In the genomic region with DNA sequence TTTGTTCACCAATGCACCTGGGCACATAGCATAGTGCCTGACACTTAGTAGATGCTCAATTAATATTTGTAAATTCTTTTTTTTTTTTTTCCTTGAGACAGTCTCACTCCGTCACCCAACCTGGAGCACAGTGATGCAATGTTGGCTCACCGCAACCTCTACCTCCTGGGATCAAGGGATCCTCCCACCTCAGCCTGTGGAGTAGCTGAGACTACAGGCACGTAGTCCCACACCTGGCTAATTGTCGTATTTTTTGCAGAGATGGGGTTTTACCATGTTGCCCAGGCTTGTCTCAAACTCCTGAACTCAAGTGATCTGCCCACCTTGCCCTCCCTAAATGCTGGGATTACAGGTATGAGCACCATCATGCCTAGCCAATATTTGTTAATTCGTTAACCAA, we compare ENCODE assay signal across 24 cellular contexts. TPM values are rescaled to one million over a fixed set of nuclear protein-coding genes. Genes with fewer than 3 reads are reported as not detected.
DNase-seq lines count a peak whose midpoint lies in the region; ATAC-seq and TF ChIP-seq lines count a peak whose summit lies in the region.
"Had no signal": no experiment of that assay in that cellular context is flagged by ENCODE, and none has a peak within 500 bp of the region (broad histone marks: within the 10 kb centered on the region; RNA-seq: fewer than 3 reads in every experiment).

No MANE protein-coding gene starts in this region.

- H3K27ac ChIP-seq in IMR-90 (ENCODE audit: insufficient read depth, low read length) (no peak overlapping the region), neutrophil (peak overlapping the region; percentile 97), ascending aorta (no peak overlapping the region)
- H3K27ac ChIP-seq: BLaER1 had no signal

- H3K79me1 ChIP-seq in IMR-90 (ENCODE audit: low read depth in 1 of 2, low read length in 2 of 2) = no peaks in the 10 kb centered on the region

- H3K9me1 ChIP-seq in IMR-90 (ENCODE audit: insufficient read depth, low read length) = 0 out of 2 replicates have a peak, but pooled peaks cover 2% of the 10 kb centered on the region

- H3K23ac ChIP-seq in IMR-90 (ENCODE audit: low read depth, low read length) = no peak overlapping the region

- H3K9ac ChIP-seq in IMR-90 (ENCODE audit: low read depth, low read length) = no peak overlapping the region
- H3K9ac ChIP-seq: BLaER1, SK-N-SH had no signal

- DNase-seq in activated CD8-positive, alpha-beta memory T cell treated with anti-CD3 and anti-CD28 coated beads for 24 hours = peak; percentile 21
- no peak for DNase-seq in activated CD8-positive, alpha-beta memory T cell treated with anti-CD3 and anti-CD28 coated beads, Interleukin-2, amount 50 U/mL, for 48 hours
- no peak for DNase-seq in IMR-90
- peak; percentile 84 for DNase-seq in epithelial cell of esophagus (ENCODE audit: low read depth)
- DNase-seq in activated CD4-positive, CD25-positive, alpha-beta regulatory T cell treated with anti-CD3 and anti-CD28 coated beads, Interleukin-2, amount 50 U/mL, for 72 hours = no peak
- DNase-seq in NCI-H2171 treated with DMSO at 0.1 percent for 48 hours (lab: John Stamatoyannopoulos, UW) = no peak
- DNase-seq in ascending aorta (ENCODE audit: low spot score in 2 of 2) = no peak
- DNase-seq: CD4-positive, alpha-beta T cell; EL; GDM1; KG1; MM.1S; NCI-H187; NCI-H2081 treated with DMSO at 0.1 percent for 48 hours; NCI-H446; NCI-H526; NCI-H82; NK-92 treated with Interleukin-12 subunit alpha and Interleukin-12 subunit beta, amount 100 ng/mL, for 24 hours; PC-3; SK-N-SH; SW 1271 had no signal

- H3K18ac ChIP-seq in IMR-90 (ENCODE audit: low read depth, low read length) = no peak overlapping the region

- H2BK5ac ChIP-seq in IMR-90 (ENCODE audit: low read depth, low read length, poor library complexity, severe bottlenecking) = no peak overlapping the region

- no peak overlapping the region for H3K56ac ChIP-seq in IMR-90 (ENCODE audit: extremely low read depth, insufficient read depth, low read length)

- H3K36me3 ChIP-seq in IMR-90 (ENCODE audit: control insufficient read depth, insufficient read depth, low read length) (no peaks in the 10 kb centered on the region), neutrophil (no peaks in the 10 kb centered on the region), ascending aorta (no peaks in the 10 kb centered on the region)
- H3K36me3 ChIP-seq: BLaER1 had no signal

- dilution Hi-C loops in IMR-90 (cut with HindIII; ENCODE audit: low sequenced_read_pairs, unreplicated experiment) = no loop called here

- H4K8ac ChIP-seq in IMR-90 (ENCODE audit: low read depth in 2 of 2, low read length in 2 of 2) = peak overlapping the region in 1 of 2 experiments; percentile 14; a peak in 1 of 4 replicates

- BruUV-seq in IMR-90 (replicated peaks; lab: Mats Ljungman, UMichigan) = no TSS peak

- no CpG with 5 or more reads among the region's 5 CpGs for WGBS in IMR-90 (ENCODE audit: extremely low coverage in 2 of 2, insufficient read length in 1 of 2), 2 experiments

- POLR2A ChIA-PET in IMR-90 (lab: Charles Lee; ENCODE audit: unreplicated experiment) = no interaction called here

- no peak for TF ChIP-seq RAD21 in IMR-90 (IDR thresholded peaks at IDR 0.05; ENCODE audit: low read length)

- ATAC-seq in IMR-90 (ENCODE audit: low read depth) = no peak
- ATAC-seq: GM12878, PC-3 had no signal

- no peak overlapping the region for H3K4me2 ChIP-seq in IMR-90 (ENCODE audit: low read depth, low read length)
- H3K4me2 ChIP-seq: SK-N-SH had no signal

- H2AK9ac ChIP-seq in IMR-90 (replicated peaks; ENCODE audit: low read depth, low read length, poor library complexity) = no peak overlapping the region

- peak overlapping the region; percentile 53 for H3K4ac ChIP-seq in IMR-90 (ENCODE audit: low read depth, low read length)

- no peak overlapping the region for H4K5ac ChIP-seq in IMR-90 (ENCODE audit: low read depth, low read length)

- H3K4me3 ChIP-seq in IMR-90 (ENCODE audit: insufficient read depth, low read depth, low read length) (no peak overlapping the region), epithelial cell of esophagus (ENCODE audit: low read length) (no peak overlapping the region), neutrophil (ENCODE audit: low read depth in 1 of 2, low read length in 1 of 2) (no peak overlapping the region), ascending aorta (no peak overlapping the region)
- H3K4me3 ChIP-seq: BLaER1, GM12878 had no signal

- CTCF ChIA-PET in IMR-90 (lab: Yijun Ruan, JAX) = no interaction called here

- H3K9me3 ChIP-seq in IMR-90 (ENCODE audit: control insufficient read depth, insufficient read depth, low read length) = no peaks in the 10 kb centered on the region
- H3K9me3 ChIP-seq in neutrophil = no peaks in the 10 kb centered on the region
- no peaks in the 10 kb centered on the region for H3K9me3 ChIP-seq in ascending aorta
- H3K9me3 ChIP-seq: BLaER1, SK-N-SH had no signal

- H2BK15ac ChIP-seq in IMR-90 (ENCODE audit: low read depth, low read length) = peak overlapping the region; percentile 20; the same call in 1 of the 3 replicates

- intact Hi-C loops in IMR-90 (cut with micrococcal nuclease) = no loop called here
- intact Hi-C loops in ascending aorta (cut with DNase I) = loop anchor here (2.0 kb wide), 1 partner anchor 23 kb away; a partner anchor contains a TSS

- H4K91ac ChIP-seq in IMR-90 (ENCODE audit: insufficient read depth, low read depth, low read length) = peak overlapping the region; percentile 16; the same call in 1 of the 2 replicates

- in situ Hi-C loops in IMR-90 (cut with MboI; ENCODE audit: low sequenced_read_pairs) = no loop called here

- H3K4me1 ChIP-seq in IMR-90 (ENCODE audit: control insufficient read depth, insufficient read depth, low read length) (no peaks in the 10 kb centered on the region; the same call in 1 of the 2 replicates), neutrophil (ENCODE audit: control insufficient read depth in 1 of 2, insufficient read depth in 1 of 2, low read depth in 1 of 2, low read length in 1 of 2) (peaks cover 27 to 34% of the 10 kb centered on the region in 2 experiments), ascending aorta (peaks cover 3 to 7% of the 10 kb centered on the region in 2 donors)

- H2AK5ac ChIP-seq in IMR-90 (ENCODE audit: low read depth, low read length) = peak overlapping the region; percentile 49

- H2BK120ac ChIP-seq in IMR-90 (ENCODE audit: low read depth, low read length) = peak overlapping the region; percentile 52; the same call in 1 of the 2 replicates

- TF ChIP-seq CTCF in IMR-90 (conservative IDR thresholded peaks at IDR 0.05; ENCODE audit: low read depth, low read length) (no peak), epithelial cell of esophagus (IDR thresholded peaks at IDR 0.05; ENCODE audit: insufficient read depth, low read depth, low read length, missing control alignments) (no peak), neutrophil (IDR thresholded peaks at IDR 0.05) (no peak), ascending aorta (IDR thresholded peaks at IDR 0.05) (no peak)

- H4K20me1 ChIP-seq in IMR-90 (ENCODE audit: insufficient read depth, low read length) = no peaks in the 10 kb centered on the region
- H4K20me1 ChIP-seq: BLaER1 had no signal

- no peak overlapping the region for H3K14ac ChIP-seq in IMR-90 (replicated peaks; ENCODE audit: low read depth, low read length)

- H3K27me3 ChIP-seq in IMR-90 (ENCODE audit: control insufficient read depth, insufficient read depth, low read length) = no peaks in the 10 kb centered on the region
- no peaks in the 10 kb centered on the region for H3K27me3 ChIP-seq in neutrophil
- no peaks in the 10 kb centered on the region for H3K27me3 ChIP-seq in ascending aorta
- H3K27me3 ChIP-seq: BLaER1 had no signal

- TF ChIP-seq POLR2A in IMR-90 (IDR thresholded peaks at IDR 0.05; ENCODE audit: low read depth, low read length) = no peak

- peak overlapping the region; percentile 48; the same call in 1 of the 2 replicates for H2BK20ac ChIP-seq in IMR-90 (ENCODE audit: low read depth, low read length)

- no peak overlapping the region for H2AFZ ChIP-seq in IMR-90 (replicated peaks; ENCODE audit: low read length, poor library complexity)

TF ChIP-seq in IMR-90, 13 proteins besides CTCF, POLR2A, EP300 and RAD21:
- TF ChIP-seq BHLHE40 (IDR thresholded peaks at IDR 0.05; ENCODE audit: low read depth, low read length) (no peak), MAFK (IDR thresholded peaks at IDR 0.05; ENCODE audit: low read depth, low read length) (no peak), MAZ (IDR thresholded peaks at IDR 0.05; ENCODE audit: borderline replicate concordance, low read depth, low read length) (no peak), CHD1 (IDR thresholded peaks at IDR 0.05; ENCODE audit: low read depth, low read length) (no peak), MXI1 (IDR thresholded peaks at IDR 0.05; ENCODE audit: borderline replicate concordance, low read depth, low read length) (no peak), CEBPB (IDR thresholded peaks at IDR 0.05; ENCODE audit: low read depth, low read length) (no peak), SMC3 (IDR thresholded peaks at IDR 0.05; ENCODE audit: low read depth, low read length) (no peak)
- TF ChIP-seq, protein P1, sequence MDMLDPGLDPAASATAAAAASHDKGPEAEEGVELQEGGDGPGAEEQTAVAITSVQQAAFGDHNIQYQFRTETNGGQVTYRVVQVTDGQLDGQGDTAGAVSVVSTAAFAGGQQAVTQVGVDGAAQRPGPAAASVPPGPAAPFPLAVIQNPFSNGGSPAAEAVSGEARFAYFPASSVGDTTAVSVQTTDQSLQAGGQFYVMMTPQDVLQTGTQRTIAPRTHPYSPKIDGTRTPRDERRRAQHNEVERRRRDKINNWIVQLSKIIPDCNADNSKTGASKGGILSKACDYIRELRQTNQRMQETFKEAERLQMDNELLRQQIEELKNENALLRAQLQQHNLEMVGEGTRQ (IDR thresholded peaks at IDR 0.05; ENCODE audit: low read depth, low read length) = no peak
TF ChIP-seq in IMR-90: peak in this region for 0.

RNA-seq across cellular contexts. Expression of a gene that starts 23.2 kb away (rescaled TPM):
- total RNA-seq in IMR-90 (2012; rRNA removed) (21.9 and 23.9 TPM in 2 replicates), ascending aorta (11.6 TPM)
- polyA plus RNA-seq in IMR-90 (2012; rRNA removed) = 14.4 and 16.2 TPM in 2 replicates
- polyA plus RNA-seq in IMR-90 (2012; cell fraction: cytosol; rRNA removed) = 8.0 and 9.9 TPM in 2 replicates
- polyA plus RNA-seq in IMR-90 (2012; cell fraction: nucleus; rRNA removed; ENCODE audit: low replicate concordance) = 15.7 and 29.0 TPM in 2 replicates

Comparison
In these comparisons a context has a peak if more than half of its experiments do, and no peak if none do; other contexts are left out.
1. DNase-seq: peak in activated CD8-positive, alpha-beta memory T cell treated with anti-CD3 and anti-CD28 coated beads for 24 hours (single experiment) and epithelial cell of esophagus (single experiment); none in activated CD8-positive, alpha-beta memory T cell treated with anti-CD3 and anti-CD28 coated beads, Interleukin-2, amount 50 U/mL, for 48 hours (single experiment), IMR-90 (single experiment), activated CD4-positive, CD25-positive, alpha-beta regulatory T cell treated with anti-CD3 and anti-CD28 coated beads, Interleukin-2, amount 50 U/mL, for 72 hours (single experiment), NCI-H2171 treated with DMSO at 0.1 percent for 48 hours (single experiment) and ascending aorta (0 of 2).